Comparison of ENCODE assay signal across 20 cellular contexts in the genomic region with DNA sequence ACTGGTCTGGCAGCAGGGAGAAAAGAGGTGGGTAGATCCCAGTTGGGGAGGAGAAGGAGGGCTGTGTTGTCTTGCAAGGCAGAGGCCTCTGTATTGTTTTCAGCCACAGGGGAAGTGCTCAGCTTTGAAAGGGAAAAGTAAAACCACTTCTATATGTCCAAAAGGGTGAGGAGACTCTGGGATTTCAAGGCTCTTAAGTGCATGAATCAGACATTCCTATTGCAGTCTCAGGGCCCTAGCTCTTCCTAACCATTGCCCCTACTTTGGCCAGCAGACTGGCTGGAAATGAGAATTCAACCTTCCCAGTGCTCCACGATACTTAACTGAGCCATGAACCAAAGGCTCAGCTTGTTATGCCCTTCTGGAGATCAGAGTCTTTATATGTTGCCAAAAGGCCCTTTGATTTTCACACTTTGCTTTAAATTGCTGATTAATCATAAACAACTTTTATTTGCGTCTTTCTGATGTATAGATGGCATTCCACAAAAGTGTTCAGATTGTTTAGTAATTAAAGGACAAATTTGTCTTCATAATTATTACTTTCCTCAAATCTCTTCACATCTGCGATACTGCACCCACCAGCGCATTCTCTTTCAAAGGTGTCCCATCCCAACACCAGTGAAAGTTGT.
"Had no signal": no experiment of that assay in that cellular context is flagged by ENCODE, and none has a peak within 500 bp of the region (broad histone marks: within the 10 kb centered on the region; RNA-seq: fewer than 3 reads in every experiment).

No MANE protein-coding gene starts in this region.

- H3K4me3 Mint-ChIP-seq: central memory CD8-positive, alpha-beta T cell; mesothelial cell of epicardium; natural killer cell treated with Interleukin-12 subunit alpha and Interleukin-12 subunit beta and Interleukin-15 and Interleukin-18, amount 100 ng/mL, for 72 hours; stimulated activated effector memory CD8-positive, alpha-beta T cell treated with anti-CD3 and anti-CD28 coated beads, Interleukin-12 subunit alpha, Interleukin-12 subunit beta, amount 100 ng/mL, for 72 hours; type B pancreatic cell had no signal

- H3K36me3 Mint-ChIP-seq: mesothelial cell of epicardium; natural killer cell treated with Interleukin-12 subunit alpha and Interleukin-12 subunit beta and Interleukin-15 and Interleukin-18, amount 100 ng/mL, for 72 hours; stimulated activated effector memory CD8-positive, alpha-beta T cell treated with anti-CD3 and anti-CD28 coated beads, Interleukin-12 subunit alpha, Interleukin-12 subunit beta, amount 100 ng/mL, for 72 hours; type B pancreatic cell had no signal

- H3K4me1 Mint-ChIP-seq: central memory CD8-positive, alpha-beta T cell; stimulated activated effector memory CD8-positive, alpha-beta T cell treated with anti-CD3 and anti-CD28 coated beads, Interleukin-12 subunit alpha, Interleukin-12 subunit beta, amount 100 ng/mL, for 72 hours had no signal

- H3K4me3 ChIP-seq: heart left ventricle, ovary, right atrium auricular region, suprapubic skin, thyroid gland had no signal

- H3K27me3 ChIP-seq: heart left ventricle, ovary, right atrium auricular region, suprapubic skin, thyroid gland had no signal

- H3K4me1 ChIP-seq: heart left ventricle, right atrium auricular region, suprapubic skin, thyroid gland had no signal

- H3K27me3 Mint-ChIP-seq: central memory CD8-positive, alpha-beta T cell; natural killer cell treated with Interleukin-12 subunit alpha and Interleukin-12 subunit beta and Interleukin-15 and Interleukin-18, amount 100 ng/mL, for 72 hours; type B pancreatic cell had no signal

- DNase-seq: effector memory CD4-positive, alpha-beta T cell; foreskin melanocyte; hippocampal formation; mammary epithelial cell; ovary; stimulated activated CD4-positive, alpha-beta T cell treated with anti-CD3 and anti-CD28 coated beads, Interleukin-4, amount 100 ng/mL, for 1 hour; stimulated activated CD8-positive, alpha-beta memory T cell treated with anti-CD3 and anti-CD28 coated beads, Interleukin-4, amount 100 ng/mL, for 48 hours; stimulated activated naive CD8-positive, alpha-beta T cell treated with anti-CD3 and anti-CD28 coated beads, Interleukin-15, Interleukin-2, amounts not matched to agents 100 U/mL and 50 U/mL, for 24 hours had no signal

- FAIRE-seq: endometrium, urothelium cell line had no signal

- H3K27ac ChIP-seq: heart left ventricle, ovary, right atrium auricular region, suprapubic skin, thyroid gland had no signal

- H3K9me3 ChIP-seq: heart left ventricle, ovary, right atrium auricular region, suprapubic skin, thyroid gland had no signal

- H3K9me3 Mint-ChIP-seq: central memory CD8-positive, alpha-beta T cell; mesothelial cell of epicardium; type B pancreatic cell had no signal

- ATAC-seq: esophagus mucosa; natural killer cell treated with Interleukin-12 subunit alpha and Interleukin-12 subunit beta and Interleukin-15 and Interleukin-18, amount 100 ng/mL, for 72 hours; stimulated activated effector memory CD8-positive, alpha-beta T cell treated with anti-CD3 and anti-CD28 coated beads, Interleukin-12 subunit alpha, Interleukin-12 subunit beta, amount 100 ng/mL, for 72 hours; stimulated activated naive CD8-positive, alpha-beta T cell treated with anti-CD3 and anti-CD28 coated beads, Interleukin-15, Interleukin-2, amounts not matched to agents 100 U/mL and 50 U/mL, for 24 hours had no signal

- H3K27ac Mint-ChIP-seq: mesothelial cell of epicardium; natural killer cell treated with Interleukin-12 subunit alpha and Interleukin-12 subunit beta and Interleukin-15 and Interleukin-18, amount 100 ng/mL, for 72 hours; stimulated activated effector memory CD8-positive, alpha-beta T cell treated with anti-CD3 and anti-CD28 coated beads, Interleukin-12 subunit alpha, Interleukin-12 subunit beta, amount 100 ng/mL, for 72 hours; type B pancreatic cell had no signal

- H3K36me3 ChIP-seq: heart left ventricle, ovary, right atrium auricular region, suprapubic skin, thyroid gland had no signal
